Comparison of ENCODE assay signal across 20 cellular contexts in genomic region chr5:179724163-179724562, GRCh38. TPM values are rescaled to one million over a fixed set of nuclear protein-coding genes. Genes with fewer than 3 reads are reported as not detected.
DNase-seq lines count a peak whose midpoint lies in the region; ATAC-seq and TF ChIP-seq lines count a peak whose summit lies in the region.
"Had no signal": no experiment of that assay in that cellular context is flagged by ENCODE, and none has a peak within 500 bp of the region (broad histone marks: within the 10 kb centered on the region; RNA-seq: fewer than 3 reads in every experiment).

No MANE protein-coding gene starts in this region.

- H2AK5ac ChIP-seq in mesendoderm (ENCODE audit: low read length) = no peak overlapping the region

- H3K27ac Mint-ChIP-seq in CD4-positive, alpha-beta T cell = peak overlapping the region; percentile 78
- H3K27ac Mint-ChIP-seq in CD8-positive, alpha-beta T cell = peak overlapping the region; percentile 29
- peak overlapping the region; percentile 6 for H3K27ac Mint-ChIP-seq in activated T-helper 2 cell treated with anti-CD3 and anti-CD28 coated beads, Interferon-gamma antibody, Interleukin-2, Interleukin-4, amounts not matched to agents 10 μg/mL and 5 μg/mL and 100 μg/mL, durations not matched to agents 14 hours and 24 hours and 36 hours
- peak overlapping the region; percentile 24 for H3K27ac Mint-ChIP-seq in memory B cell

- H3K9me3 ChIP-seq in CD4-positive, alpha-beta T cell (ENCODE audit: control insufficient read depth, low read length) = no peaks in the 10 kb centered on the region
- no peaks in the 10 kb centered on the region for H3K9me3 ChIP-seq in CD8-positive, alpha-beta T cell (ENCODE audit: low read length)
- H3K9me3 ChIP-seq: BE2C, HAP-1 had no signal

- no peak for TF ChIP-seq CTCF in CD4-positive, alpha-beta T cell (IDR thresholded peaks at IDR 0.05)
- TF ChIP-seq CTCF in CD8-positive, alpha-beta T cell (IDR thresholded peaks at IDR 0.05) = no peak

- ATAC-seq in CD4-positive, alpha-beta T cell (ENCODE audit: poor library complexity) = no peak
- ATAC-seq in CD8-positive, alpha-beta T cell = no peak
- ATAC-seq in memory B cell (ENCODE audit: low read depth) (no peak), GM18867 (IDR thresholded peaks at IDR 0.05; ENCODE audit: unreplicated experiment) (no peak)

- POLR2A ChIA-PET in CD4-positive, alpha-beta T cell (lab: Charles Lee) = no interaction called here
- POLR2A ChIA-PET in CD8-positive, alpha-beta T cell (lab: Charles Lee) = no interaction called here

- H3K27ac ChIP-seq in CD4-positive, alpha-beta T cell (ENCODE audit: low read depth, low read length) = no peak overlapping the region
- H3K27ac ChIP-seq in CD8-positive, alpha-beta T cell (ENCODE audit: low read depth, low read length) = no peak overlapping the region
- H3K27ac ChIP-seq in mesendoderm (ENCODE audit: low read depth, low read length) = no peak overlapping the region
- H3K27ac ChIP-seq: PC-9 had no signal

- H3K56ac ChIP-seq in mesendoderm (ENCODE audit: low read length) = no peak overlapping the region

- no peak overlapping the region for H3K4me3 ChIP-seq in CD8-positive, alpha-beta T cell (ENCODE audit: low read depth, low read length)
- H3K4me3 ChIP-seq in mesendoderm (ENCODE audit: low read length) = no peak overlapping the region
- H3K4me3 ChIP-seq: HAP-1, PC-9 had no signal

- no CpG with 5 or more reads among the region's 4 CpGs for WGBS in mesendoderm (ENCODE audit: extremely low coverage, insufficient coverage, low lambda C conversion rate)

- no peaks in the 10 kb centered on the region for H3K27me3 ChIP-seq in CD4-positive, alpha-beta T cell (ENCODE audit: control insufficient read depth, insufficient read depth, low read length)
- no peaks in the 10 kb centered on the region for H3K27me3 ChIP-seq in CD8-positive, alpha-beta T cell (ENCODE audit: insufficient read depth, low read length)
- no peaks in the 10 kb centered on the region for H3K27me3 ChIP-seq in mesendoderm (ENCODE audit: insufficient read depth, low read length, poor library complexity)
- H3K27me3 ChIP-seq: BE2C had no signal

- CTCF ChIA-PET in CD4-positive, alpha-beta T cell (lab: Charles Lee) = no interaction called here
- CTCF ChIA-PET in CD8-positive, alpha-beta T cell (lab: Charles Lee) = interaction anchor here (1.7 kb wide), 1 partner anchor 8 kb away, joined by 5 read pairs; the partner anchor contains the start of gene MAML1

- H3K4me1 ChIP-seq in CD8-positive, alpha-beta T cell (ENCODE audit: insufficient read depth, low read length) = no peaks in the 10 kb centered on the region
- no peaks in the 10 kb centered on the region for H3K4me1 ChIP-seq in mesendoderm (ENCODE audit: control insufficient read depth, low read depth, low read length)
- H3K4me1 ChIP-seq: BE2C, HAP-1 had no signal

- no peak overlapping the region for H3K23ac ChIP-seq in mesendoderm (ENCODE audit: low read length)

- H3K4me3 Mint-ChIP-seq in CD4-positive, alpha-beta T cell = no peak overlapping the region
- H3K4me3 Mint-ChIP-seq in CD8-positive, alpha-beta T cell = no peak overlapping the region
- no peak overlapping the region for H3K4me3 Mint-ChIP-seq in activated T-helper 2 cell treated with anti-CD3 and anti-CD28 coated beads, Interferon-gamma antibody, Interleukin-2, Interleukin-4, amounts not matched to agents 10 μg/mL and 5 μg/mL and 100 μg/mL, durations not matched to agents 14 hours and 24 hours and 36 hours (ENCODE audit: low read depth)
- H3K4me3 Mint-ChIP-seq in memory B cell = no peak overlapping the region

- H4K8ac ChIP-seq in mesendoderm (ENCODE audit: low read depth, low read length) = no peak overlapping the region

- peaks cover 5% of the 10 kb centered on the region for H3K4me1 Mint-ChIP-seq in CD4-positive, alpha-beta T cell (ENCODE audit: low read depth)
- peaks cover 8% of the 10 kb centered on the region for H3K4me1 Mint-ChIP-seq in CD8-positive, alpha-beta T cell (ENCODE audit: low read depth)
- H3K4me1 Mint-ChIP-seq in activated T-helper 2 cell treated with anti-CD3 and anti-CD28 coated beads, Interferon-gamma antibody, Interleukin-2, Interleukin-4, amounts not matched to agents 10 μg/mL and 5 μg/mL and 100 μg/mL, durations not matched to agents 14 hours and 24 hours and 36 hours (ENCODE audit: low read depth) = peaks cover 6% of the 10 kb centered on the region
- peaks cover 4% of the 10 kb centered on the region for H3K4me1 Mint-ChIP-seq in memory B cell

- DNase-seq in CD4-positive, alpha-beta T cell = no peak
- no peak for DNase-seq in CD8-positive, alpha-beta T cell
- no peak for DNase-seq in activated T-helper 2 cell treated with anti-CD3 and anti-CD28 coated beads, Interferon-gamma antibody, Interleukin-2, Interleukin-4, amounts not matched to agents 10 μg/mL and 5 μg/mL and 100 μg/mL, durations not matched to agents 14 hours and 24 hours and 36 hours (ENCODE audit: low spot score)
- DNase-seq in memory B cell (ENCODE audit: low spot score in 2 of 2) = no peak
- DNase-seq in mesendoderm = no peak
- DNase-seq in D341Med (ENCODE audit: low spot score) = no peak
- DNase-seq: BE2C, DMS153, EL, IMR-90, Kasumi-1, NCI-H1105 treated with DMSO at 0.1 percent for 48 hours, NCI-H187 treated with DMSO at 0.1 percent for 48 hours, NCI-H2171, NCI-H774, PC-9 had no signal

- H4K5ac ChIP-seq in mesendoderm (ENCODE audit: low read length) = no peak overlapping the region

- H3K79me1 ChIP-seq in mesendoderm (ENCODE audit: low read length) = peaks cover 2% of the 10 kb centered on the region

- no peak overlapping the region for H2BK5ac ChIP-seq in mesendoderm (ENCODE audit: low read length)

- H3K79me2 ChIP-seq in mesendoderm (ENCODE audit: control insufficient read depth, insufficient read depth, low read length) = no peaks in the 10 kb centered on the region

- intact Hi-C loops in CD4-positive, alpha-beta T cell (cut with DNase I, micrococcal nuclease) = no loop called here
- intact Hi-C loops in CD8-positive, alpha-beta T cell (cut with DNase I, micrococcal nuclease) = no loop called here
- intact Hi-C loops in activated T-helper 2 cell treated with anti-CD3 and anti-CD28 coated beads, Interferon-gamma antibody, Interleukin-2, Interleukin-4, amounts not matched to agents 10 μg/mL and 5 μg/mL and 100 μg/mL, durations not matched to agents 14 hours and 24 hours and 36 hours (cut with micrococcal nuclease) = no loop called here

- no peak overlapping the region for H2BK15ac ChIP-seq in mesendoderm (replicated peaks; ENCODE audit: low read depth)

- peaks cover 65% of the 10 kb centered on the region for H3K36me3 ChIP-seq in CD8-positive, alpha-beta T cell (ENCODE audit: insufficient read depth, low read length)
- H3K36me3 ChIP-seq in mesendoderm (ENCODE audit: control insufficient read depth, insufficient read depth, low read length) = peaks cover 35% of the 10 kb centered on the region

- H3K4me2 ChIP-seq in mesendoderm (ENCODE audit: low read length) = no peak overlapping the region
- H3K4me2 ChIP-seq: PC-9 had no signal

- no peak overlapping the region for H2BK120ac ChIP-seq in mesendoderm (ENCODE audit: low read depth, low read length)

- H3K27me3 Mint-ChIP-seq in CD4-positive, alpha-beta T cell = no peaks in the 10 kb centered on the region
- H3K27me3 Mint-ChIP-seq in CD8-positive, alpha-beta T cell (ENCODE audit: low read depth) = no peaks in the 10 kb centered on the region
- no peaks in the 10 kb centered on the region for H3K27me3 Mint-ChIP-seq in activated T-helper 2 cell treated with anti-CD3 and anti-CD28 coated beads, Interferon-gamma antibody, Interleukin-2, Interleukin-4, amounts not matched to agents 10 μg/mL and 5 μg/mL and 100 μg/mL, durations not matched to agents 14 hours and 24 hours and 36 hours (ENCODE audit: low read depth)
- no peaks in the 10 kb centered on the region for H3K27me3 Mint-ChIP-seq in memory B cell

- peaks cover 85% of the 10 kb centered on the region for H3K36me3 Mint-ChIP-seq in CD4-positive, alpha-beta T cell (ENCODE audit: low read depth)
- H3K36me3 Mint-ChIP-seq in CD8-positive, alpha-beta T cell = peaks cover 76% of the 10 kb centered on the region
- peaks cover 78% of the 10 kb centered on the region for H3K36me3 Mint-ChIP-seq in activated T-helper 2 cell treated with anti-CD3 and anti-CD28 coated beads, Interferon-gamma antibody, Interleukin-2, Interleukin-4, amounts not matched to agents 10 μg/mL and 5 μg/mL and 100 μg/mL, durations not matched to agents 14 hours and 24 hours and 36 hours (ENCODE audit: low read depth)
- H3K36me3 Mint-ChIP-seq in memory B cell = peaks cover 33% of the 10 kb centered on the region

- no peak overlapping the region for H3K4ac ChIP-seq in mesendoderm (ENCODE audit: low read depth, low read length)

- H3K18ac ChIP-seq in mesendoderm (ENCODE audit: low read length) = no peak overlapping the region

- H3K9me3 Mint-ChIP-seq in CD4-positive, alpha-beta T cell = no peaks in the 10 kb centered on the region
- no peaks in the 10 kb centered on the region for H3K9me3 Mint-ChIP-seq in CD8-positive, alpha-beta T cell
- H3K9me3 Mint-ChIP-seq in activated T-helper 2 cell treated with anti-CD3 and anti-CD28 coated beads, Interferon-gamma antibody, Interleukin-2, Interleukin-4, amounts not matched to agents 10 μg/mL and 5 μg/mL and 100 μg/mL, durations not matched to agents 14 hours and 24 hours and 36 hours = no peaks in the 10 kb centered on the region
- no peaks in the 10 kb centered on the region for H3K9me3 Mint-ChIP-seq in memory B cell

- no peak overlapping the region for H3K9ac ChIP-seq in mesendoderm (ENCODE audit: low read length)

RNA-seq across cellular contexts. Expression of gene MAML1, which starts 8.5 kb away (rescaled TPM):
- total RNA-seq in CD4-positive, alpha-beta T cell = 10 to 100 TPM; 21.8 to 22.2 TPM
- 10 to 100 TPM; 23.4 to 26.9 TPM for total RNA-seq in CD8-positive, alpha-beta T cell
- total RNA-seq in activated T-helper 2 cell treated with anti-CD3 and anti-CD28 coated beads, Interferon-gamma antibody, Interleukin-2, Interleukin-4, amounts not matched to agents 10 μg/mL and 5 μg/mL and 100 μg/mL, durations not matched to agents 14 hours and 24 hours and 36 hours = 38.1 and 38.3 TPM in 2 replicates
- 34.7 TPM for polyA plus RNA-seq in mesendoderm (2013, experiment 1 of 2)
- polyA plus RNA-seq in mesendoderm (2013, experiment 2 of 2) = 36.0 TPM

RNA-seq across cellular contexts. Expression of gene CANX, which starts 25.4 kb away (rescaled TPM):
- total RNA-seq in CD4-positive, alpha-beta T cell = 100 to 1,000 TPM; 150 to 152 TPM
- total RNA-seq in CD8-positive, alpha-beta T cell = 100 to 1,000 TPM; 131 to 133 TPM
- 603 and 609 TPM in 2 replicates for total RNA-seq in activated T-helper 2 cell treated with anti-CD3 and anti-CD28 coated beads, Interferon-gamma antibody, Interleukin-2, Interleukin-4, amounts not matched to agents 10 μg/mL and 5 μg/mL and 100 μg/mL, durations not matched to agents 14 hours and 24 hours and 36 hours
- polyA plus RNA-seq in mesendoderm (2013, experiment 1 of 2) = 382 TPM
- 362 TPM for polyA plus RNA-seq in mesendoderm (2013, experiment 2 of 2)

RNA-seq across cellular contexts. Expression of gene CBY3, which starts 43.3 kb away (rescaled TPM):
- total RNA-seq in CD4-positive, alpha-beta T cell = under 1 TPM; 0.36 to 0.64 TPM
- under 1 TPM in 1 of 2 experiments, not detected in 1; 0.44 TPM for total RNA-seq in CD8-positive, alpha-beta T cell
- total RNA-seq in activated T-helper 2 cell treated with anti-CD3 and anti-CD28 coated beads, Interferon-gamma antibody, Interleukin-2, Interleukin-4, amounts not matched to agents 10 μg/mL and 5 μg/mL and 100 μg/mL, durations not matched to agents 14 hours and 24 hours and 36 hours = 0.39 and 0.51 TPM in 2 replicates
- polyA plus RNA-seq in mesendoderm (2013, experiment 1 of 2) = 0.13 TPM
- polyA plus RNA-seq in mesendoderm (2013, experiment 2 of 2) = 0.08 TPM
- total RNA-seq: NCI-H460, PC-9 had no signal
- polyA plus RNA-seq: AG04450, IMR-90 had no signal

Comparison
In these comparisons a context has a peak if more than half of its experiments do, and no peak if none do; other contexts are left out.
1. H3K27ac Mint-ChIP-seq: peak in every context shown above with its lines; median percentile 78 in CD4-positive, alpha-beta T cell; 29 in CD8-positive, alpha-beta T cell; 24 in memory B cell; 6 in activated T-helper 2 cell treated with anti-CD3 and anti-CD28 coated beads, Interferon-gamma antibody, Interleukin-2, Interleukin-4, amounts not matched to agents 10 μg/mL and 5 μg/mL and 100 μg/mL, durations not matched to agents 14 hours and 24 hours and 36 hours.